In the genomic region with DNA sequence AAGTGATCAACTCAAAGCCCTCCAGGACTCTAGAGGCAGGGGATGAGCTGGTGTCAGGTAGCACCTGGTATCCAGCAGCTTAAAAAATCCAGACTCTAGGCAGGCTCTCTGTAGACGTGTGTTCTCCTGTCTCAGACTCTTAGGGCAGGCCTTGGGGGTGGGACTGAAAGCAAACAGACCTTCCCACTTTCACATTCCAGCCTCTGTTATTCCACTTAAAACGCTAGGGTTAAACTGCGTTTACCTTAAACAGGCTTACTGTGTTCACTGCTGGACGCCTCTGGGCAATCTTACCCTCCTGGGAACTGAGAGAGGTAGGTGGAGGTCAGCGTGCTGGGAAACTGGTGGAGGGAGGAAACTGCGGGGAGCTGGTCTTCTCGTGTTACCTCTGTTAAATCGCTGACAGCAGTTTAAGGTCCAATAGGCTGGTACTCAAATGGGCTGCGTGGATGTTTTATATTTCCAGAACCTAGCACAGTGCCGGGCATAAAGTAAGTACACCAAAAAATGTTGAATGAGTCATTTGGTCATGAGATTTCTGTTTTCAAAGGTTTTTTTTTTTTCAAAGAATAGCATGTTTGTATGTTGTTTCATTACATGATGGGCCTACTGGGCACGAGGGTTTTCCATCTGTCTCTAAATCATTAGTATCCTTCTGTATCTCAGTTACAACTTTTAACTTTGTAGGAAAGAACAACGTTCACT, we compare ENCODE assay signal across 8 cellular contexts. TPM values are rescaled to one million over a fixed set of nuclear protein-coding genes. Genes with fewer than 3 reads are reported as not detected.
DNase-seq lines count a peak whose midpoint lies in the region; ATAC-seq, FAIRE-seq and TF ChIP-seq lines count a peak whose summit lies in the region.

A gene (plus strand): TSS at position 248 of the 705 bp plus-strand sequence. CDS start 7,561 bp downstream, outside the sequence.

- WGBS in GM12878 (ENCODE audit: insufficient coverage, insufficient replicate concordance, low lambda C conversion rate, missing lambda C conversion rate) = 8% methylated on average over 12 of the region's 12 CpGs
- WGBS in thymus = 34% methylated on average over 12 of the region's 12 CpGs

- CTCF ChIA-PET in GM12878 (lab: Yijun Ruan, JAX) = interaction anchor here (0.7 to 1.5 kb wide), 5 partner anchors 10 to 623 kb away, joined by 3 to 6 read pairs (median 4); no protein-coding TSS in a partner anchor

- in situ Hi-C loops in GM12878 (cut with MboI) = no loop called here

- H2AFZ ChIP-seq in GM12878 (ENCODE audit: control insufficient read depth, low read depth, low read length) = peak within 1 kb of the TSS; percentile 91

- H3K9me3 ChIP-seq in GM12878 (replicated peaks; ENCODE audit: control insufficient read depth, insufficient read depth, low read length) (no peaks in the 10 kb centered on the region), thymus (ENCODE audit: control insufficient read depth) (no peaks in the 10 kb centered on the region)

- no peak for TF ChIP-seq POLR2A in GM12878 (IDR thresholded peaks at IDR 0.05; ENCODE audit: low read depth, low read length)

- RAD21 ChIA-PET in GM12878 (lab: Charles Lee; ENCODE audit: unreplicated experiment) = interaction anchor here (0.6 to 1.3 kb wide), 2 partner anchors 8 to 10 kb away, joined by 4 read pairs; no protein-coding TSS in a partner anchor

- H3K4me1 ChIP-seq in GM12878 (ENCODE audit: control insufficient read depth, insufficient read depth, low read length) = peaks cover 14% of the 10 kb centered on the region
- H3K4me1 ChIP-seq in thymus (ENCODE audit: control insufficient read depth, insufficient read depth, low read length) = no peaks in the 10 kb centered on the region

- H3K36me3 ChIP-seq in GM12878 (ENCODE audit: control insufficient read depth in 2 of 2, insufficient read depth in 2 of 2, low read length in 1 of 2) = no peaks in the 10 kb centered on the region
- no peaks in the 10 kb centered on the region for H3K36me3 ChIP-seq in thymus (ENCODE audit: control insufficient read depth, insufficient read depth)

- H3K4me3 ChIP-seq in GM12878 = peak within 1 kb of the TSS; percentile 31; the same call in 1 of the 2 replicates
- H3K4me3 ChIP-seq in thymus (ENCODE audit: low read length) = no peak within 1 kb of the TSS

- no peaks in the 10 kb centered on the region for H3K27me3 ChIP-seq in GM12878 (replicated peaks in 1 of 2; ENCODE audit: control insufficient read depth in 2 of 2, insufficient read depth in 2 of 2, low read length in 1 of 2)
- H3K27me3 ChIP-seq in thymus (ENCODE audit: control insufficient read depth, insufficient read depth) = no peaks in the 10 kb centered on the region

- intact Hi-C loops in GM12878 (cut with micrococcal nuclease; ENCODE audit: unreplicated experiment) = no loop called here
- intact Hi-C loops in posterior cingulate gyrus (cut with DNase I) = no loop called here

- H3K4me2 ChIP-seq in GM12878 (ENCODE audit: control insufficient read depth, insufficient read depth) = peak within 1 kb of the TSS; percentile 81

- DNase-seq in HPDE6-E6E7 (ENCODE audit: extremely low spot score) (peak; percentile 64), GM12878 (ENCODE audit: low read depth, low spot score) (no peak), iPS-NIHi7 (ENCODE audit: extremely low spot score) (peak; percentile 70), Ammon's horn (ENCODE audit: low spot score) (no peak), DMS53 treated with DMSO at 0.1 percent for 48 hours (lab: John Stamatoyannopoulos, UW; ENCODE audit: unreplicated experiment) (no peak), posterior cingulate gyrus (no peak)

- H3K9ac ChIP-seq in GM12878 (ENCODE audit: control insufficient read depth, insufficient read depth, low read length) = peak within 1 kb of the TSS; percentile 61

- POLR2A ChIA-PET in GM12878 (lab: Charles Lee) = interaction anchor here (1.0 kb wide), 1 partner anchor 14 kb away, joined by 3 read pairs; no protein-coding TSS in a partner anchor

- ATAC-seq in GM19438 (IDR thresholded peaks at IDR 0.05; ENCODE audit: low read depth, unreplicated experiment) (peak; percentile 59), GM12878 (peak; percentile 75)

- no peak for TF ChIP-seq CTCF in GM12878 (IDR thresholded peaks at IDR 0.05 in 2 of 3, conservative IDR thresholded peaks at IDR 0.05 in 1 of 3; ENCODE audit: control insufficient read depth in 2 of 3, extremely low read depth in 1 of 3, insufficient read depth in 1 of 3, low read depth in 3 of 3, low read length in 3 of 3)

- no peaks in the 10 kb centered on the region for H3K79me2 ChIP-seq in GM12878 (ENCODE audit: control insufficient read depth, insufficient read depth, low read length)

- no TSS peak for BruUV-seq in GM12878 (replicated peaks; lab: Mats Ljungman, UMichigan)

- H3K27ac ChIP-seq in GM12878 (ENCODE audit: control insufficient read depth, insufficient read depth) = peak within 1 kb of the TSS; percentile 53
- peak within 1 kb of the TSS; percentile 25 for H3K27ac ChIP-seq in thymus (ENCODE audit: low read depth)

- no peak for TF ChIP-seq RAD21 in GM12878 (IDR thresholded peaks at IDR 0.05; ENCODE audit: insufficient read depth, low read depth, low read length)

- no peak for FAIRE-seq in GM12878 (lab: Jason Lieb, UNC)

- SMC1A ChIA-PET in GM12878 (lab: Charles Lee; ENCODE audit: uncharacterized antibody, unreplicated experiment) = interaction anchor here (1.4 to 1.6 kb wide), 4 partner anchors 11 to 200 kb away, joined by 3 to 8 read pairs (median 4); no protein-coding TSS in a partner anchor

- TF ChIP-seq EP300 in GM12878 (IDR thresholded peaks at IDR 0.05; ENCODE audit: borderline replicate concordance in 1 of 2, control insufficient read depth in 1 of 2, low read depth in 2 of 2, low read length in 2 of 2) = no peak

- no peaks in the 10 kb centered on the region for H4K20me1 ChIP-seq in GM12878 (ENCODE audit: control insufficient read depth, insufficient read depth)

TF ChIP-seq in GM12878, 131 proteins besides CTCF, POLR2A, EP300 and RAD21:
- 0 out of 2 replicates have a peak, but pooled peaks have one; percentile 33 for TF ChIP-seq EED (IDR thresholded peaks at IDR 0.05; ENCODE audit: low read depth)
- TF ChIP-seq MEF2B (IDR thresholded peaks at IDR 0.05; ENCODE audit: partially characterized antibody, poor library complexity, severe bottlenecking) = peak; percentile 29
- TF ChIP-seq, protein P1, sequence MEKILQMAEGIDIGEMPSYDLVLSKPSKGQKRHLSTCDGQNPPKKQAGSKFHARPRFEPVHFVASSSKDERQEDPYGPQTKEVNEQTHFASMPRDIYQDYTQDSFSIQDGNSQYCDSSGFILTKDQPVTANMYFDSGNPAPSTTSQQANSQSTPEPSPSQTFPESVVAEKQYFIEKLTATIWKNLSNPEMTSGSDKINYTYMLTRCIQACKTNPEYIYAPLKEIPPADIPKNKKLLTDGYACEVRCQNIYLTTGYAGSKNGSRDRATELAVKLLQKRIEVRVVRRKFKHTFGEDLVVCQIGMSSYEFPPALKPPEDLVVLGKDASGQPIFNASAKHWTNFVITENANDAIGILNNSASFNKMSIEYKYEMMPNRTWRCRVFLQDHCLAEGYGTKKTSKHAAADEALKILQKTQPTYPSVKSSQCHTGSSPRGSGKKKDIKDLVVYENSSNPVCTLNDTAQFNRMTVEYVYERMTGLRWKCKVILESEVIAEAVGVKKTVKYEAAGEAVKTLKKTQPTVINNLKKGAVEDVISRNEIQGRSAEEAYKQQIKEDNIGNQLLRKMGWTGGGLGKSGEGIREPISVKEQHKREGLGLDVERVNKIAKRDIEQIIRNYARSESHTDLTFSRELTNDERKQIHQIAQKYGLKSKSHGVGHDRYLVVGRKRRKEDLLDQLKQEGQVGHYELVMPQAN (conservative IDR thresholded peaks at IDR 0.05) = no peak
- TF ChIP-seq RAD51 (IDR thresholded peaks at IDR 0.05) = no peak
- no peak for TF ChIP-seq HDGF (IDR thresholded peaks at IDR 0.05)
- peak; percentile 20; the same call in 1 of the 2 replicates for TF ChIP-seq JUNB (IDR thresholded peaks at IDR 0.05)

RNA-seq across cellular contexts. Expression of the gene that starts here (rescaled TPM):
- 117 and 120 TPM in 2 replicates for total RNA-seq in GM12878 (2013; cell fraction: nucleolus; rRNA removed)
- total RNA-seq in GM12878 (2014; rRNA removed) (16.0 and 17.9 TPM in 2 replicates), GM12878 (2014; rRNA removed; fragmentation: Illumina TruSeq; extraction: Trizol) (21.6 and 23.2 TPM in 2 replicates), GM12878 (2021) (12.0 and 15.3 TPM in 2 replicates)
- 4.8 TPM for polyA plus RNA-seq in GM12878 (2011; ENCODE audit: low read depth)
- polyA plus RNA-seq in GM12878 (2011; rRNA removed) (5.0 and 6.8 TPM in 2 replicates), GM12878 (2014; fragmentation: Illumina TruSeq; extraction: Trizol) (14.6 and 18.9 TPM in 2 replicates), GM12878 (2014; fragmentation: Nextera tagmentation; extraction: Ambion mirVana) (1 to 10 TPM; 5.8 to 7.2 TPM), GM12878 (2014; rRNA removed) (10.4 and 11.0 TPM in 2 replicates), GM12878 (2016; fragmentation: Nextera tagmentation; extraction: Ambion mirVana) (10 to 100 TPM; 11.0 to 12.7 TPM), thymus (1.6 TPM)
- 2.6 and 2.8 TPM in 2 replicates for polyA plus RNA-seq in GM12878 (2011; cell fraction: cytosol; rRNA removed)
- polyA plus RNA-seq in GM12878 (2011; cell fraction: nucleus; rRNA removed) = 3.7 and 3.8 TPM in 2 replicates
- 6.0 and 6.5 TPM in 2 replicates for polyA plus RNA-seq in GM12878 (2012)
- 10.1 and 10.5 TPM in 2 replicates for polyA minus RNA-seq in GM12878 (2011; rRNA and poly(A)+ RNA removed)
- polyA minus RNA-seq in GM12878 (2011; cell fraction: cytosol; rRNA and poly(A)+ RNA removed) = 0.62 and 1.3 TPM in 2 replicates
- 5.6 and 10.5 TPM in 2 replicates for polyA minus RNA-seq in GM12878 (2011; cell fraction: nucleus; rRNA and poly(A)+ RNA removed)

Comparison
In these comparisons a context has a peak if more than half of its experiments do, and no peak if none do; other contexts are left out.
1. DNase-seq: peak in HPDE6-E6E7 (single experiment) and iPS-NIHi7 (single experiment); none in GM12878 (single experiment), Ammon's horn (single experiment), DMS53 treated with DMSO at 0.1 percent for 48 hours (single experiment) and posterior cingulate gyrus (0 of 10).